ENCODE assay signal across 8 cellular contexts in genomic region chr12:12560587-12561304, GRCh38. TPM values are rescaled to one million over a fixed set of nuclear protein-coding genes. Genes with fewer than 3 reads are reported as not detected.
DNase-seq lines count a peak whose midpoint lies in the region; ATAC-seq and TF ChIP-seq lines count a peak whose summit lies in the region.

No MANE protein-coding gene starts in this region.

- TF ChIP-seq CTCF in BE2C (IDR thresholded peaks at IDR 0.05; ENCODE audit: low read depth, low read length), result no peak
- no peak for TF ChIP-seq CTCF in epithelial cell of esophagus (IDR thresholded peaks at IDR 0.05; ENCODE audit: insufficient read depth, low read depth, low read length, missing control alignments)

- H3K9me3 ChIP-seq in BE2C (no peaks in the 10 kb centered on the region), muscle layer of duodenum (ENCODE audit: control insufficient read depth in 1 of 2, low read length in 2 of 2) (no peaks in the 10 kb centered on the region), subcutaneous abdominal adipose tissue (ENCODE audit: control insufficient read depth in 5 of 5, low read length in 5 of 5) (no peaks in the 10 kb centered on the region)

- H3K4me3 ChIP-seq in BE2C (ENCODE audit: low read depth, low read length) (peak overlapping the region; percentile 94), epithelial cell of esophagus (ENCODE audit: low read length) (peak overlapping the region; percentile 68), muscle layer of duodenum (ENCODE audit: low read depth in 1 of 2, low read length in 2 of 2) (peak overlapping the region; percentile 71 to 75), subcutaneous abdominal adipose tissue (ENCODE audit: low read depth in 1 of 5, low read length in 5 of 5) (peak overlapping the region; percentile 77 to 88 (median 84))

- H3K9ac ChIP-seq in subcutaneous abdominal adipose tissue (ENCODE audit: low read length in 5 of 5), result peak overlapping the region; percentile 97 to 99 (median 98)

- no peaks in the 10 kb centered on the region for H3K27me3 ChIP-seq in BE2C
- no peaks in the 10 kb centered on the region for H3K27me3 ChIP-seq in muscle layer of duodenum (ENCODE audit: low read depth, low read length)
- H3K27me3 ChIP-seq in subcutaneous abdominal adipose tissue (ENCODE audit: control insufficient read depth in 5 of 5, insufficient read depth in 4 of 5, low read length in 5 of 5), result no peaks in the 10 kb centered on the region

- H3K36me3 ChIP-seq in BE2C, result peaks cover 4% of the 10 kb centered on the region; the same call in 1 of the 2 replicates
- H3K36me3 ChIP-seq in muscle layer of duodenum (ENCODE audit: control insufficient read depth in 1 of 2, insufficient read depth in 2 of 2, low read length in 2 of 2), result peaks cover 0 to 8% of the 10 kb centered on the region in 2 donors
- no peaks in the 10 kb centered on the region for H3K36me3 ChIP-seq in subcutaneous abdominal adipose tissue (ENCODE audit: control insufficient read depth in 5 of 5, insufficient read depth in 5 of 5, low read length in 5 of 5)

- H3K4me1 ChIP-seq in BE2C, result peaks cover 10% of the 10 kb centered on the region; the same call in 1 of the 2 replicates
- H3K4me1 ChIP-seq in muscle layer of duodenum (ENCODE audit: control insufficient read depth in 1 of 2, insufficient read depth in 2 of 2, low read length in 2 of 2), result peaks cover 5 to 16% of the 10 kb centered on the region in 2 donors
- peaks cover 0 to 28% (median 24%) of the 10 kb centered on the region in 5 donors for H3K4me1 ChIP-seq in subcutaneous abdominal adipose tissue (ENCODE audit: control insufficient read depth in 5 of 5, insufficient read depth in 5 of 5, low read length in 5 of 5)

- DNase-seq in BE2C, result no peak
- DNase-seq in GM19238 (ENCODE audit: insufficient read length, low spot score), result peak; percentile 21
- peak; percentile 75 for DNase-seq in NCI-H82 (lab: John Stamatoyannopoulos, UW)
- DNase-seq in activated CD8-positive, alpha-beta memory T cell treated with anti-CD3 and anti-CD28 coated beads, Interleukin-2, amount 50 U/mL, for 24 hours (ENCODE audit: extremely low read depth), result peak; percentile 14
- DNase-seq in epithelial cell of esophagus (ENCODE audit: low read depth), result peak; percentile 92

- no peak for ATAC-seq in GM19455 (IDR thresholded peaks at IDR 0.05; ENCODE audit: unreplicated experiment)

- H3K27ac ChIP-seq in muscle layer of duodenum (ENCODE audit: low read length), result peak overlapping the region; percentile 94
- peak overlapping the region; percentile 100 for H3K27ac ChIP-seq in subcutaneous abdominal adipose tissue (ENCODE audit: low read depth, low read length)

RNA-seq across cellular contexts. Expression of gene DUSP16, which starts 1.9 kb away (rescaled TPM):
- 16.4 TPM for polyA plus RNA-seq in BE2C (2012; ENCODE audit: insufficient read depth, insufficient read length, low read depth)

RNA-seq across cellular contexts. Expression of gene CREBL2, which starts 50.9 kb away (rescaled TPM):
- 4.8 TPM for polyA plus RNA-seq in BE2C (2012; ENCODE audit: insufficient read depth, insufficient read length, low read depth)
